11 cellular contexts compared by ENCODE assay signal in genomic region chr7:23346316-23346715, GRCh38. TPM values are rescaled to one million over a fixed set of nuclear protein-coding genes. Genes with fewer than 3 reads are reported as not detected.
DNase-seq lines count a peak whose midpoint lies in the region; ATAC-seq, FAIRE-seq and TF ChIP-seq lines count a peak whose summit lies in the region.
"Had no signal": no experiment of that assay in that cellular context is flagged by ENCODE, and none has a peak within 500 bp of the region (broad histone marks: within the 10 kb centered on the region; RNA-seq: fewer than 3 reads in every experiment).

No MANE protein-coding gene starts in this region.

- POLR2A ChIA-PET in activated CD4-positive, alpha-beta memory T cell treated with anti-CD3 and anti-CD28 coated beads for 36 hours (lab: Charles Lee): interaction anchor here (0.5 to 1.5 kb wide), 2 partner anchors 27 to 335 kb away, joined by 3 to 4 read pairs; no protein-coding TSS in a partner anchor

- 0 out of 3 replicates have a peak, but pooled peaks have one; percentile 3 for TF ChIP-seq CTCF in GM12872 (IDR thresholded peaks at IDR 0.05; ENCODE audit: insufficient read depth, low read depth, low read length)
- no peak for TF ChIP-seq CTCF in HFFc6 (IDR thresholded peaks at IDR 0.05)
- TF ChIP-seq CTCF in natural killer cell (IDR thresholded peaks at IDR 0.05): no peak

- no peak for FAIRE-seq in HTR-8/SVneo (lab: Jason Lieb, UNC)

- CTCF ChIA-PET in activated CD4-positive, alpha-beta memory T cell treated with anti-CD3 and anti-CD28 coated beads for 36 hours (lab: Charles Lee): interaction anchor here (0.9 to 1.6 kb wide), 2 partner anchors 12 to 74 kb away, joined by 4 to 9 read pairs; no protein-coding TSS in a partner anchor

- H3K27ac Mint-ChIP-seq in HFFc6 (peak overlapping the region; percentile 98), natural killer cell (peak overlapping the region; percentile 84)
- peak overlapping the region; percentile 47 for H3K27ac Mint-ChIP-seq in activated CD4-positive, alpha-beta memory T cell treated with anti-CD3 and anti-CD28 coated beads for 36 hours

- H3K4me3 Mint-ChIP-seq in HFFc6 (peak overlapping the region; percentile 69), natural killer cell (peak overlapping the region; percentile 89)
- H3K4me3 Mint-ChIP-seq in activated CD4-positive, alpha-beta memory T cell treated with anti-CD3 and anti-CD28 coated beads for 36 hours: peak overlapping the region; percentile 60

- no peaks in the 10 kb centered on the region for H3K9me3 Mint-ChIP-seq in HFFc6
- H3K9me3 Mint-ChIP-seq in activated CD4-positive, alpha-beta memory T cell treated with anti-CD3 and anti-CD28 coated beads for 36 hours: no peaks in the 10 kb centered on the region
- H3K9me3 Mint-ChIP-seq in natural killer cell: no peaks in the 10 kb centered on the region

- H3K4me1 Mint-ChIP-seq in HFFc6 (ENCODE audit: low read depth): peaks cover 82% of the 10 kb centered on the region
- peaks cover 24% of the 10 kb centered on the region for H3K4me1 Mint-ChIP-seq in activated CD4-positive, alpha-beta memory T cell treated with anti-CD3 and anti-CD28 coated beads for 36 hours (ENCODE audit: low read depth)
- H3K4me1 Mint-ChIP-seq in natural killer cell: peaks cover 18 to 28% of the 10 kb centered on the region in 2 donors

- intact Hi-C loops in activated CD4-positive, alpha-beta memory T cell treated with anti-CD3 and anti-CD28 coated beads for 36 hours (cut with micrococcal nuclease): loop anchor here (1.0 to 2.0 kb wide), 4 partner anchors 10 to 70 kb away; no protein-coding TSS in a partner anchor
- intact Hi-C loops in natural killer cell (cut with micrococcal nuclease): loop anchor here (1.0 kb wide), 1 partner anchor 47 kb away; the partner anchor contains the start of gene MALSU1

- DNase-seq in HFFc6 (no peak), natural killer cell (no peak), HTR-8/SVneo (ENCODE audit: insufficient read length, low spot score) (no peak)
- no peak for DNase-seq in activated CD4-positive, alpha-beta memory T cell treated with anti-CD3 and anti-CD28 coated beads for 36 hours
- DNase-seq: activated CD4-positive, alpha-beta T cell treated with anti-CD3 and anti-CD28 coated beads for 1 hour; glutamatergic neuron; NCI-H748 treated with DMSO at 0.1 percent for 48 hours had no signal

- ATAC-seq in natural killer cell (peak; percentile 68 to 91 (median 89)), HG03139 (IDR thresholded peaks at IDR 0.05; ENCODE audit: unreplicated experiment) (no peak), HG03521 (IDR thresholded peaks at IDR 0.05; ENCODE audit: unreplicated experiment) (no peak), HG02970 (IDR thresholded peaks at IDR 0.05; ENCODE audit: low FRiP score, unreplicated experiment) (no peak)

- H3K36me3 Mint-ChIP-seq in HFFc6 (ENCODE audit: low read depth) (peaks cover 54% of the 10 kb centered on the region), natural killer cell (no peaks in the 10 kb centered on the region)
- no peaks in the 10 kb centered on the region for H3K36me3 Mint-ChIP-seq in activated CD4-positive, alpha-beta memory T cell treated with anti-CD3 and anti-CD28 coated beads for 36 hours

- peaks cover 2% of the 10 kb centered on the region; the same call in 1 of the 2 replicates for H3K27me3 Mint-ChIP-seq in HFFc6 (ENCODE audit: insufficient read depth)
- H3K27me3 Mint-ChIP-seq in activated CD4-positive, alpha-beta memory T cell treated with anti-CD3 and anti-CD28 coated beads for 36 hours: peaks cover 3% of the 10 kb centered on the region
- H3K27me3 Mint-ChIP-seq in natural killer cell (ENCODE audit: low read depth in 2 of 2): peaks cover 0 to 3% of the 10 kb centered on the region in 2 donors

RNA-seq across cellular contexts. Expression of gene MALSU1, which starts 47.2 kb away (rescaled TPM):
- total RNA-seq in HFFc6 (2021; fragmentation: NEBNext Ultra II Directional; extraction: Animal tissue kit (Norgen Biotek cat#: 25700)): 10 to 100 TPM; 74.3 to 87.8 (median 79.6) TPM
- total RNA-seq in activated CD4-positive, alpha-beta memory T cell treated with anti-CD3 and anti-CD28 coated beads for 36 hours: 100 to 1,000 TPM; 100 to 101 TPM
- total RNA-seq in natural killer cell: 10 to 100 TPM; 23.4 to 31.8 (median 26.3) TPM

Comparison
In these comparisons a context has a peak if more than half of its experiments do, and no peak if none do; other contexts are left out.
1. H3K27ac Mint-ChIP-seq: peak in every context shown above with its lines; median percentile 98 in HFFc6; 84 in natural killer cell; 47 in activated CD4-positive, alpha-beta memory T cell treated with anti-CD3 and anti-CD28 coated beads for 36 hours.
2. ATAC-seq: peak in natural killer cell (3 of 3); none in HG03139 (single experiment), HG03521 (single experiment) and HG02970 (single experiment).
3. Peak in every context shown above with its lines, with median percentiles within 50 percentile points of each other: H3K4me3 Mint-ChIP-seq.